In genomic region chr3:31361391-31362273, GRCh38 we compare ENCODE assay signal across 12 cellular contexts.
DNase-seq lines count a peak whose midpoint lies in the region; ATAC-seq and TF ChIP-seq lines count a peak whose summit lies in the region.
"Had no signal": no experiment of that assay in that cellular context is flagged by ENCODE, and none has a peak within 500 bp of the region (broad histone marks: within the 10 kb centered on the region; RNA-seq: fewer than 3 reads in every experiment).

No MANE protein-coding gene starts in this region.

- CTCF ChIA-PET in mammary epithelial cell (lab: Charles Lee; ENCODE audit: low non-redundant PET), result no interaction called here
- CTCF ChIA-PET in activated CD8-positive, alpha-beta T cell treated with anti-CD3 and anti-CD28 coated beads, Interleukin-2, amount 10 ng/mL, durations not matched to agents 7 days and 5 days (lab: Charles Lee), result no interaction called here

- TF ChIP-seq CTCF in mammary epithelial cell (conservative IDR thresholded peaks at IDR 0.05 in 1 of 2, IDR thresholded peaks at IDR 0.05 in 1 of 2; ENCODE audit: extremely low read depth in 1 of 2, insufficient read depth in 1 of 2, low read depth in 1 of 2, low read length in 2 of 2), result no peak
- no peak for TF ChIP-seq CTCF in breast epithelium (IDR thresholded peaks at IDR 0.05)

- H3K4me3 ChIP-seq in mammary epithelial cell (replicated peaks in 1 of 3; ENCODE audit: insufficient read depth in 1 of 3, low read depth in 2 of 3, low read length in 3 of 3), result no peak overlapping the region
- no peak overlapping the region for H3K4me3 ChIP-seq in breast epithelium

- dilution Hi-C loops in mammary epithelial cell (cut with HindIII; ENCODE audit: low sequenced_read_pairs), result no loop called here

- no peak for TF ChIP-seq POLR2A in breast epithelium (IDR thresholded peaks at IDR 0.05)

- no peaks in the 10 kb centered on the region for H3K9me3 Mint-ChIP-seq in activated CD8-positive, alpha-beta T cell treated with anti-CD3 and anti-CD28 coated beads, Interleukin-2, amount 10 ng/mL, durations not matched to agents 7 days and 5 days (ENCODE audit: insufficient read depth)

- in situ Hi-C loops in mammary epithelial cell (cut with MboI; ENCODE audit: low sequenced_read_pairs in 2 of 2), result no loop called here

- no peak overlapping the region for H3K9ac ChIP-seq in mammary epithelial cell (ENCODE audit: insufficient read depth, low read length)

- no peak overlapping the region for H3K27ac ChIP-seq in mammary epithelial cell (ENCODE audit: insufficient read depth, low read depth, low read length)
- no peak overlapping the region for H3K27ac ChIP-seq in breast epithelium

- POLR2A ChIA-PET in activated CD8-positive, alpha-beta T cell treated with anti-CD3 and anti-CD28 coated beads, Interleukin-2, amount 10 ng/mL, durations not matched to agents 7 days and 5 days (lab: Charles Lee), result no interaction called here

- no peak overlapping the region for H2AFZ ChIP-seq in mammary epithelial cell (ENCODE audit: low read depth, low read length)

- H3K4me2 ChIP-seq in mammary epithelial cell (ENCODE audit: insufficient read depth, low read depth, low read length), result no peak overlapping the region

- no peak overlapping the region for H3K4me3 Mint-ChIP-seq in activated CD8-positive, alpha-beta T cell treated with anti-CD3 and anti-CD28 coated beads, Interleukin-2, amount 10 ng/mL, durations not matched to agents 7 days and 5 days

- H3K27me3 ChIP-seq in mammary epithelial cell (ENCODE audit: insufficient read depth, low read length) (no peaks in the 10 kb centered on the region), breast epithelium (no peaks in the 10 kb centered on the region)

- no peaks in the 10 kb centered on the region for H3K27me3 Mint-ChIP-seq in activated CD8-positive, alpha-beta T cell treated with anti-CD3 and anti-CD28 coated beads, Interleukin-2, amount 10 ng/mL, durations not matched to agents 7 days and 5 days (ENCODE audit: low read depth)

- H3K36me3 Mint-ChIP-seq in activated CD8-positive, alpha-beta T cell treated with anti-CD3 and anti-CD28 coated beads, Interleukin-2, amount 10 ng/mL, durations not matched to agents 7 days and 5 days (ENCODE audit: low read depth), result no peaks in the 10 kb centered on the region

- no peak overlapping the region for H3K27ac Mint-ChIP-seq in activated CD8-positive, alpha-beta T cell treated with anti-CD3 and anti-CD28 coated beads, Interleukin-2, amount 10 ng/mL, durations not matched to agents 7 days and 5 days

- no peak for ATAC-seq in activated CD8-positive, alpha-beta T cell treated with anti-CD3 and anti-CD28 coated beads, Interleukin-2, amount 10 ng/mL, durations not matched to agents 7 days and 5 days

- H3K4me1 Mint-ChIP-seq in activated CD8-positive, alpha-beta T cell treated with anti-CD3 and anti-CD28 coated beads, Interleukin-2, amount 10 ng/mL, durations not matched to agents 7 days and 5 days (ENCODE audit: low read depth), result peaks cover 14% of the 10 kb centered on the region

- no TSS peak for BruUV-seq in mammary epithelial cell (replicated peaks; lab: Mats Ljungman, UMichigan)

- H4K20me1 ChIP-seq in mammary epithelial cell (ENCODE audit: insufficient read depth, low read length), result no peaks in the 10 kb centered on the region

- H3K4me1 ChIP-seq in mammary epithelial cell (ENCODE audit: insufficient read depth, low read length) (peaks cover 19% of the 10 kb centered on the region), breast epithelium (no peaks in the 10 kb centered on the region)

- intact Hi-C loops in mammary epithelial cell (cut with micrococcal nuclease) (no loop called here), breast epithelium (cut with DNase I; ENCODE audit: low total_unique reads) (no loop called here)

- DNase-seq in mammary epithelial cell (peak; percentile 24), breast epithelium (ENCODE audit: low spot score in 2 of 2) (no peak), amniotic epithelial cell (ENCODE audit: low read depth) (peak; percentile 88), kidney glomerular epithelial cell (lab: John Stamatoyannopoulos, UW) (peak; percentile 96), COLO668 (lab: John Stamatoyannopoulos, UW; ENCODE audit: unreplicated experiment) (no peak), NK-92 (lab: John Stamatoyannopoulos, UW; ENCODE audit: unreplicated experiment) (no peak)
- DNase-seq in stimulated activated CD4-positive, alpha-beta T cell treated with anti-CD3 and anti-CD28 coated beads, Interleukin-1b, Interleukin-23, amount 100 ng/mL, for 48 hours, result no peak
- no peak for DNase-seq in activated CD8-positive, alpha-beta T cell treated with anti-CD3 and anti-CD28 coated beads, Interleukin-2, amount 10 ng/mL, durations not matched to agents 7 days and 5 days
- DNase-seq: amygdala; GDM1; NCI-H1436; stimulated activated CD4-positive, alpha-beta T cell treated with anti-CD3 and anti-CD28 coated beads, Interleukin-4, amount 100 ng/mL, for 24 hours had no signal

- WGBS in mammary epithelial cell (ENCODE audit: low coverage, missing lambda C conversion rate), result 78% methylated on average over 6 of the region's 6 CpGs

- H3K9me3 ChIP-seq in mammary epithelial cell (replicated peaks; ENCODE audit: insufficient read depth, low read length), result no peaks in the 10 kb centered on the region
- no peaks in the 10 kb centered on the region for H3K9me3 ChIP-seq in breast epithelium

- no peaks in the 10 kb centered on the region for H3K79me2 ChIP-seq in mammary epithelial cell (ENCODE audit: insufficient read depth, low read length)

- H3K36me3 ChIP-seq in mammary epithelial cell (ENCODE audit: insufficient read depth, low read length) (no peaks in the 10 kb centered on the region), breast epithelium (no peaks in the 10 kb centered on the region)

Comparison
In these comparisons a context has a peak if more than half of its experiments do, and no peak if none do; other contexts are left out.
1. DNase-seq: peak in mammary epithelial cell (single experiment), amniotic epithelial cell (single experiment) and kidney glomerular epithelial cell (single experiment); none in breast epithelium (0 of 2), COLO668 (single experiment), stimulated activated CD4-positive, alpha-beta T cell treated with anti-CD3 and anti-CD28 coated beads, Interleukin-1b, Interleukin-23, amount 100 ng/mL, for 48 hours (single experiment), activated CD8-positive, alpha-beta T cell treated with anti-CD3 and anti-CD28 coated beads, Interleukin-2, amount 10 ng/mL, durations not matched to agents 7 days and 5 days (single experiment) and NK-92 (single experiment).